In the genomic region with DNA sequence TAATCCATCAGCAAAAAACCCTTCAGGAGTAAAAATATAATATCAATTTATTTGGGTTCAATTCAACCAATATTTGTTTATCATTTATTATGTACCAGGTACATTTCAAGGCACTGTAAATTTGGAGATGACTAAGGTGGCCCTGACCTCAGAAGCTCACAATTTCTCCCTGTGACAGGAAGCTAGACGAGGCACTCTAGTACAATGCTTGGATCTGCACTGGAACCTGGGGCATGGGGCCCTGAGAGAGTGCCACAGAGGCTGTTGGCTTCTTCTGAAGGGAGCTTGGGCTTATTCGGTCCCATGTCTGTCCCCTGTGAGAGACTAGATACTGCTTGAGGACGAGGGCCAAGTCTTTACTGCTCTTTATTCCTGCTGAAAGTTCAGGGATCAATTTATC, we compare ENCODE assay signal across 10 cellular contexts. TPM values are rescaled to one million over a fixed set of nuclear protein-coding genes. Genes with fewer than 3 reads are reported as not detected.
"Had no signal": no experiment of that assay in that cellular context is flagged by ENCODE, and none has a peak within 500 bp of the region (broad histone marks: within the 10 kb centered on the region; RNA-seq: fewer than 3 reads in every experiment).

No MANE protein-coding gene starts in this region.

- DNase-seq: HFFc6 had no signal

- FAIRE-seq: H1, H54, HepG2 had no signal

- H3K9me3 Mint-ChIP-seq: GM23338, IgD-negative memory B cell had no signal

- H3K4me2 ChIP-seq: GM23338 had no signal

- ATAC-seq: GM23338, HCT116, HepG2 had no signal

- H3K27ac ChIP-seq: HL-60 had no signal

- H3K27ac Mint-ChIP-seq: GM23338, HFFc6, IgD-negative memory B cell had no signal

- H3K4me1 Mint-ChIP-seq: GM23338 had no signal

- H3K4me3 Mint-ChIP-seq: GM23338, HFFc6, IgD-negative memory B cell had no signal

- H3K4me1 ChIP-seq: HAP-1 had no signal

- H3K36me3 ChIP-seq: HAP-1 had no signal

- H2AFZ ChIP-seq: GM23338 had no signal

- H3K4me3 ChIP-seq: GM23338, HAP-1 had no signal

- H3K9me3 ChIP-seq: HAP-1 had no signal

RNA-seq across cellular contexts. Expression of a gene that starts 31.5 kb away (rescaled TPM):
- total RNA-seq: HT1080 had no signal
- polyA plus RNA-seq: IgD-negative memory B cell had no signal
